Comparison of ENCODE assay signal across 13 cellular contexts in the genomic region with DNA sequence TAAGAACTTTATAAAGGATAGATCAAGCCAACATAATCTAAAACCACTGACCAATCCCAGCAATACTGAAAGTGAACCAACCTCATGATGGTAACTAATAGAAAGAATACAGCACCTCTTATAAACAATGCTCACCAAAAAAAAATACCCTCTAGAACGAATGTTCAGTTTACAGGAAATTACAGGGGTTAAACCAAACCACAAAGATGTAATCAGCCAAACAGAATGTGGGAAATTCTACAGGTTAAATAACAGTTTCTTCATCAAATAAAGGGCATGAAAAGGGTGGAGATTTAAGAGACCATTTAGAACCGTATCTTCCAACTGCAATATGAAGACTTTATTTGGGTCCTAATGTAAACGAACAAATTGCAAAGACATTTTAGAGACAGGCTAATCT. TPM values are rescaled to one million over a fixed set of nuclear protein-coding genes. Genes with fewer than 3 reads are reported as not detected.
DNase-seq lines count a peak whose midpoint lies in the region; ATAC-seq and TF ChIP-seq lines count a peak whose summit lies in the region.
"Had no signal": no experiment of that assay in that cellular context is flagged by ENCODE, and none has a peak within 500 bp of the region (broad histone marks: within the 10 kb centered on the region; RNA-seq: fewer than 3 reads in every experiment).

No MANE protein-coding gene starts in this region.

- no peaks in the 10 kb centered on the region for H3F3A ChIP-seq in smooth muscle cell (ENCODE audit: low read depth)

- ATAC-seq in HG02642 (IDR thresholded peaks at IDR 0.05; ENCODE audit: poor library complexity, unreplicated experiment) (peak; percentile 42), GM21576 (IDR thresholded peaks at IDR 0.05; ENCODE audit: unreplicated experiment) (no peak)
- ATAC-seq: heart left ventricle had no signal

- peaks cover 100% of the 10 kb centered on the region for H4K20me1 ChIP-seq in smooth muscle cell (ENCODE audit: low read depth)

- CTCF ChIA-PET in activated CD4-positive, alpha-beta memory T cell treated with anti-CD3 and anti-CD28 coated beads, Interleukin-2, amount 10 ng/mL, durations not matched to agents 7 days and 5 days (lab: Charles Lee), result interaction anchor here (3.0 kb wide), 1 partner anchor 31 kb away, joined by 8 read pairs; a partner anchor contains a TSS

- H3K4me2 ChIP-seq in smooth muscle cell, result no peak overlapping the region

- no peaks in the 10 kb centered on the region for H3K36me3 ChIP-seq in smooth muscle cell (ENCODE audit: low read depth)
- H3K36me3 ChIP-seq: heart left ventricle had no signal

- no peaks in the 10 kb centered on the region for H3K9me3 ChIP-seq in smooth muscle cell (replicated peaks; ENCODE audit: low read depth)

- peak overlapping the region; percentile 68 for H3K27ac Mint-ChIP-seq in activated CD4-positive, alpha-beta memory T cell treated with anti-CD3 and anti-CD28 coated beads, Interleukin-2, amount 10 ng/mL, durations not matched to agents 7 days and 5 days

- H3K4me3 Mint-ChIP-seq in activated CD4-positive, alpha-beta memory T cell treated with anti-CD3 and anti-CD28 coated beads, Interleukin-2, amount 10 ng/mL, durations not matched to agents 7 days and 5 days, result peak overlapping the region; percentile 34

- H3K4me1 Mint-ChIP-seq in activated CD4-positive, alpha-beta memory T cell treated with anti-CD3 and anti-CD28 coated beads, Interleukin-2, amount 10 ng/mL, durations not matched to agents 7 days and 5 days, result peaks cover 44% of the 10 kb centered on the region

- peaks cover 7% of the 10 kb centered on the region for H3K9me3 Mint-ChIP-seq in activated CD4-positive, alpha-beta memory T cell treated with anti-CD3 and anti-CD28 coated beads, Interleukin-2, amount 10 ng/mL, durations not matched to agents 7 days and 5 days

- peaks cover 99% of the 10 kb centered on the region for H3K79me2 ChIP-seq in smooth muscle cell (ENCODE audit: low read depth)

- TF ChIP-seq CTCF in smooth muscle cell (IDR thresholded peaks at IDR 0.05; ENCODE audit: borderline replicate concordance, insufficient read depth, poor library complexity, severe bottlenecking), result no peak

- no peak overlapping the region for H3K9ac ChIP-seq in smooth muscle cell (ENCODE audit: low read depth)

- no peaks in the 10 kb centered on the region for H3K27me3 ChIP-seq in smooth muscle cell (ENCODE audit: low read depth)
- H3K27me3 ChIP-seq: heart left ventricle had no signal

- H3K27ac ChIP-seq in smooth muscle cell (ENCODE audit: low read depth), result no peak overlapping the region

- H3K4me1 ChIP-seq in smooth muscle cell (ENCODE audit: low read depth), result no peaks in the 10 kb centered on the region

- H3K27me3 Mint-ChIP-seq in activated CD4-positive, alpha-beta memory T cell treated with anti-CD3 and anti-CD28 coated beads, Interleukin-2, amount 10 ng/mL, durations not matched to agents 7 days and 5 days, result no peaks in the 10 kb centered on the region

- WGBS in smooth muscle cell (ENCODE audit: low lambda C conversion rate), result 69% methylated on average over 3 of the region's 3 CpGs

- DNase-seq in EH (ENCODE audit: low read depth) (peak; percentile 35), iris pigment epithelial cell (ENCODE audit: low read depth) (peak; percentile 93), T-helper 9 cell (no peak), smooth muscle cell (lab: John Stamatoyannopoulos, UW; ENCODE audit: unreplicated experiment) (no peak), Ammon's horn (ENCODE audit: low spot score) (no peak)
- DNase-seq in activated CD4-positive, alpha-beta memory T cell treated with anti-CD3 and anti-CD28 coated beads, Interleukin-2, amount 10 ng/mL, durations not matched to agents 7 days and 5 days, result no peak
- DNase-seq: activated CD4-positive, alpha-beta T cell treated with anti-CD3 and anti-CD28 coated beads, Interleukin-2, amount 50 U/mL, for 48 hours; cortex of kidney; DMS 273 treated with DMSO at 0.1 percent for 48 hours; heart left ventricle; NCI-H187 had no signal

- H2AFZ ChIP-seq in smooth muscle cell (ENCODE audit: low read depth), result no peak overlapping the region

- no peak overlapping the region for H3K4me3 ChIP-seq in smooth muscle cell
- H3K4me3 ChIP-seq: heart left ventricle had no signal

- POLR2A ChIA-PET in activated CD4-positive, alpha-beta memory T cell treated with anti-CD3 and anti-CD28 coated beads, Interleukin-2, amount 10 ng/mL, durations not matched to agents 7 days and 5 days (lab: Charles Lee), result no interaction called here

- peaks cover 9% of the 10 kb centered on the region for H3K36me3 Mint-ChIP-seq in activated CD4-positive, alpha-beta memory T cell treated with anti-CD3 and anti-CD28 coated beads, Interleukin-2, amount 10 ng/mL, durations not matched to agents 7 days and 5 days (ENCODE audit: low read depth)

RNA-seq across cellular contexts. Expression of a gene that starts 30.4 kb away (rescaled TPM):
- total RNA-seq in activated CD4-positive, alpha-beta memory T cell treated with anti-CD3 and anti-CD28 coated beads, Interleukin-2, amount 10 ng/mL, durations not matched to agents 7 days and 5 days, result 10 to 100 TPM; 54.1 to 56.1 TPM
- 33.2 and 40.3 TPM in 2 replicates for total RNA-seq in smooth muscle cell
- polyA plus RNA-seq in smooth muscle cell, result 29.0 and 39.1 TPM in 2 replicates

RNA-seq across cellular contexts. Expression of a gene that starts 30.8 kb away (rescaled TPM):
- total RNA-seq in activated CD4-positive, alpha-beta memory T cell treated with anti-CD3 and anti-CD28 coated beads, Interleukin-2, amount 10 ng/mL, durations not matched to agents 7 days and 5 days, result 10 to 100 TPM; 28.2 to 34.3 TPM
- 41.3 and 45.8 TPM in 2 replicates for total RNA-seq in smooth muscle cell
- 47.5 and 48.1 TPM in 2 replicates for polyA plus RNA-seq in smooth muscle cell

Comparison
In these comparisons a context has a peak if more than half of its experiments do, and no peak if none do; other contexts are left out.
1. DNase-seq: peak in EH (single experiment) and iris pigment epithelial cell (single experiment); none in activated CD4-positive, alpha-beta memory T cell treated with anti-CD3 and anti-CD28 coated beads, Interleukin-2, amount 10 ng/mL, durations not matched to agents 7 days and 5 days (single experiment), T-helper 9 cell (single experiment), smooth muscle cell (single experiment) and Ammon's horn (single experiment).